Comparison of ENCODE assay signal across 7 cellular contexts in the genomic region with DNA sequence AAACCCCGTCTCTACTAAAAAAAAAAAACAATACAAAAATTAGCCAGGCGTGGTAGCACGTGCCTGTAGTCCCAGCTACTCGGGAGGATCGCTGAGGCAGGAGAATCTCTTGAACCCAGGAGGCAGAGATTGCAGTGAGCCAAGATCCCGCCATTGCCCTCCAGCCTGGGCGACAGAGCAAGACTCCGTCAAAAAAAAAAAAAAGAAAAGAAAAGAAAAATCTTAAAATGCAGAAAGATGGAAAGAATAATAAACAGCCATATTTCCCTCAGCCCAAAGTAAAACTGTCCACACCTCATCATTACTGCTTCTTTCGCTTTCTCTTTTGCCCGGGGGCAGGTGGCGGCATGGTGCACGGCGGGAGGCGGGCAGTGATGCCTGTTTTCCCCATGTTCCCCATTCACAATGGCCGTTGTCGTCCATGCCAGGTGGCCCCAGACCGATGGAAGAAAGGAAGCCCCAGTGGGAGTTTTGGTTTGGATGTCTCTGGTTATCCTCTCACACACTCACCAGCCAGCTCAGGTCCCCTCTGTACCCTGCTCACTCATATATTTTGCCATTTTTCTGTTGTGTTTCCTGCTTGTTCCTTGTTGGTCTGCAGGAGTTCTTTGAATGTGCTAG. TPM values are rescaled to one million over a fixed set of nuclear protein-coding genes. Genes with fewer than 3 reads are reported as not detected.
DNase-seq lines count a peak whose midpoint lies in the region; ATAC-seq and TF ChIP-seq lines count a peak whose summit lies in the region.

No MANE protein-coding gene starts in this region.

- no peak for ATAC-seq in HG03469 (IDR thresholded peaks at IDR 0.05; ENCODE audit: unreplicated experiment)

- peak overlapping the region; percentile 76 for H3K4me3 Mint-ChIP-seq in HFFc6
- peak overlapping the region; percentile 80 for H3K4me3 Mint-ChIP-seq in stimulated activated naive CD8-positive, alpha-beta T cell treated with anti-CD3 and anti-CD28 coated beads, Interleukin-15, Interleukin-2, amounts not matched to agents 100 ng/mL and 50 ng/mL, for 24 hours

- CTCF ChIA-PET in HEK293T (lab: Yijun Ruan, JAX), result no interaction called here

- H3K4me1 Mint-ChIP-seq in HFFc6 (ENCODE audit: low read depth), result peaks cover 9% of the 10 kb centered on the region
- peaks cover 7% of the 10 kb centered on the region for H3K4me1 Mint-ChIP-seq in stimulated activated naive CD8-positive, alpha-beta T cell treated with anti-CD3 and anti-CD28 coated beads, Interleukin-15, Interleukin-2, amounts not matched to agents 100 ng/mL and 50 ng/mL, for 24 hours (ENCODE audit: low read depth)

- peaks cover 10% of the 10 kb centered on the region for H3K9me3 Mint-ChIP-seq in HFFc6
- H3K9me3 Mint-ChIP-seq in stimulated activated naive CD8-positive, alpha-beta T cell treated with anti-CD3 and anti-CD28 coated beads, Interleukin-15, Interleukin-2, amounts not matched to agents 100 ng/mL and 50 ng/mL, for 24 hours, result no peaks in the 10 kb centered on the region

- TF ChIP-seq CTCF in HFFc6 (IDR thresholded peaks at IDR 0.05), result no peak

- H3K36me3 Mint-ChIP-seq in HFFc6 (ENCODE audit: low read depth), result peaks cover 8% of the 10 kb centered on the region; the same call in 1 of the 2 replicates
- no peaks in the 10 kb centered on the region for H3K36me3 Mint-ChIP-seq in stimulated activated naive CD8-positive, alpha-beta T cell treated with anti-CD3 and anti-CD28 coated beads, Interleukin-15, Interleukin-2, amounts not matched to agents 100 ng/mL and 50 ng/mL, for 24 hours (ENCODE audit: low read depth)

- DNase-seq in HFFc6, result no peak
- peak; percentile 50 for DNase-seq in activated CD4-positive, alpha-beta T cell treated with anti-CD3 and anti-CD28 coated beads for 48 hours
- peak; percentile 55 for DNase-seq in germinal center (ENCODE audit: low spot score)
- no peak for DNase-seq in HEK293T (ENCODE audit: extremely low spot score)
- no peak for DNase-seq in NCI-H1048 (lab: John Stamatoyannopoulos, UW)

- H3K27me3 Mint-ChIP-seq in HFFc6 (ENCODE audit: insufficient read depth), result peaks cover 36% of the 10 kb centered on the region
- no peaks in the 10 kb centered on the region for H3K27me3 Mint-ChIP-seq in stimulated activated naive CD8-positive, alpha-beta T cell treated with anti-CD3 and anti-CD28 coated beads, Interleukin-15, Interleukin-2, amounts not matched to agents 100 ng/mL and 50 ng/mL, for 24 hours

- H3K27ac Mint-ChIP-seq in HFFc6, result no peak overlapping the region
- H3K27ac Mint-ChIP-seq in stimulated activated naive CD8-positive, alpha-beta T cell treated with anti-CD3 and anti-CD28 coated beads, Interleukin-15, Interleukin-2, amounts not matched to agents 100 ng/mL and 50 ng/mL, for 24 hours, result peak overlapping the region; percentile 90

- POLR2A ChIA-PET in HEK293T (lab: Yijun Ruan, JAX), result no interaction called here

TF ChIP-seq in HEK293T, 16 proteins besides CTCF, POLR2A, EP300 and RAD21:
- TF ChIP-seq ELF4 (IDR thresholded peaks at IDR 0.05) (no peak), BHLHE40 (IDR thresholded peaks at IDR 0.05; ENCODE audit: borderline replicate concordance) (no peak), ZNF384 (IDR thresholded peaks at IDR 0.05) (no peak), SUZ12 (IDR thresholded peaks at IDR 0.05) (no peak), L3MBTL2 (conservative IDR thresholded peaks at IDR 0.05) (no peak), SP1 (IDR thresholded peaks at IDR 0.05) (no peak), FOXK2 (IDR thresholded peaks at IDR 0.05) (no peak), HDGF (IDR thresholded peaks at IDR 0.05; ENCODE audit: borderline replicate concordance) (no peak), ARNT (IDR thresholded peaks at IDR 0.05) (no peak), FOXA1 (IDR thresholded peaks at IDR 0.05) (no peak), CTBP1 (IDR thresholded peaks at IDR 0.05; ENCODE audit: borderline replicate concordance) (no peak), NFRKB (IDR thresholded peaks at IDR 0.05) (no peak), TARDBP (IDR thresholded peaks at IDR 0.05) (no peak), LEF1 (IDR thresholded peaks at IDR 0.05; ENCODE audit: borderline replicate concordance) (no peak), PKNOX1 (IDR thresholded peaks at IDR 0.05) (no peak), FOXM1 (IDR thresholded peaks at IDR 0.05; ENCODE audit: borderline replicate concordance) (no peak)

RNA-seq across cellular contexts. Expression of gene PEMT, which starts 37.0 kb away (rescaled TPM):
- 10 to 100 TPM; 33.0 to 49.2 (median 44.0) TPM for total RNA-seq in HFFc6 (2021; fragmentation: NEBNext Ultra II Directional; extraction: Animal tissue kit (Norgen Biotek cat#: 25700))

RNA-seq across cellular contexts. Expression of gene RAI1, which starts 52.8 kb away (rescaled TPM):
- total RNA-seq in HFFc6 (2021; fragmentation: NEBNext Ultra II Directional; extraction: Animal tissue kit (Norgen Biotek cat#: 25700)), result 10 to 100 TPM; 26.9 to 29.3 (median 29.0) TPM

Comparison
In these comparisons a context has a peak if more than half of its experiments do, and no peak if none do; other contexts are left out.
1. DNase-seq: peak in activated CD4-positive, alpha-beta T cell treated with anti-CD3 and anti-CD28 coated beads for 48 hours (single experiment) and germinal center (single experiment); none in HFFc6 (single experiment), HEK293T (single experiment) and NCI-H1048 (single experiment).